In the genomic region with DNA sequence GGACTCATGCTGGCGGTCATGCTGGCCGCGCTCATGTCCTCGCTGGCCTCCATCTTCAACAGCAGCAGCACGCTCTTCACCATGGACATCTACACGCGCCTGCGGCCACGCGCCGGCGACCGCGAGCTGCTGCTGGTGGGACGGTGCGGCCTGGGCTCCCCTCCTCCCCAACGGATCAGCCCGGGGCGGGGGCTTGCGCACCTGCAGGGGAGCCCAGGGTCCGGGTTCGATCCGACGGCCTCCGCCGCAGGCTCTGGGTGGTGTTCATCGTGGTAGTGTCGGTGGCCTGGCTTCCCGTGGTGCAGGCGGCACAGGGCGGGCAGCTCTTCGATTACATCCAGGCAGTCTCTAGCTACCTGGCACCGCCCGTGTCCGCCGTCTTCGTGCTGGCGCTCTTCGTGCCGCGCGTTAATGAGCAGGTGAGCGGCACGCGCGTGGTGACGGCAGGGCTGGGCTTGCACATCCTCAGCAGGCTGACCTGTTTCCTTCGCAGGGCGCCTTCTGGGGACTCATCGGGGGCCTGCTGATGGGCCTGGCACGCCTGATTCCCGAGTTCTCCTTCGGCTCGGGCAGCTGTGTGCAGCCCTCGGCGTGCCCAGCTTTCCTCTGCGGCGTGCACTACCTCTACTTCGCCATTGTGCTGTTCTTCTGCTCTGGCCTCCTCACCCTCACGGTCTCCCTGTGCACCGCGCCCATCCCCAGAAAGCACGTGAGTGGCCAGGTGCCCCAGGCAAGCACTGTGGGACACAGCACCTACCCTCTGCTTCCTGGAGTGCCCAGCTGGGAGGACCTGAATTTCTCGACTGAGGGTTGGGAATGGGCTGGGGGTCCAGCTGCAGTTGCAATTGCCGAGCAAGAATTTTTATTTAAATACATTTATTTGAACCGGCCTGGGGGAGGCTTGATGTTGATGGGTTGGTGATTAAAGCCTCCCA, we compare ENCODE assay signal across 9 cellular contexts. TPM values are rescaled to one million over a fixed set of nuclear protein-coding genes. Genes with fewer than 3 reads are reported as not detected.
A peak's percentile ranks its signal among the peaks of the same experiment; 100 is the strongest.
DNase-seq lines count a peak whose midpoint lies in the region; ATAC-seq and TF ChIP-seq lines count a peak whose summit lies in the region.
"Had no signal": no experiment of that assay in that cellular context is flagged by ENCODE, and none has a peak within 500 bp of the region (broad histone marks: within the 10 kb centered on the region; RNA-seq: fewer than 3 reads in every experiment).

No MANE protein-coding gene starts in this region.

- ATAC-seq in heart left ventricle (peak in 3 of 4 donors; percentile 2 to 27 (median 7)), lower lobe of right lung (no peak), upper lobe of right lung (no peak), GM18861 (IDR thresholded peaks at IDR 0.05; ENCODE audit: unreplicated experiment) (no peak), HG03135 (IDR thresholded peaks at IDR 0.05; ENCODE audit: unreplicated experiment) (no peak)

- DNase-seq in heart left ventricle = peak in 1 of 5 donors; percentile 62
- no peak for DNase-seq in cardiac septum (ENCODE audit: low spot score)
- DNase-seq in colonic mucosa = no peak
- DNase-seq in lower lobe of right lung = no peak
- DNase-seq in upper lobe of right lung = no peak
- DNase-seq in HPDE6-E6E7 (ENCODE audit: extremely low spot score) = no peak
- DNase-seq: NCI-H82 had no signal

- 46 to 68% (median 56%) methylated on average over 42 to 66 of the region's 66 CpGs for WGBS in heart left ventricle, 4 donors

- H3K9me3 ChIP-seq in heart left ventricle (no peaks in the 10 kb centered on the region), colonic mucosa (no peaks in the 10 kb centered on the region), lower lobe of right lung (no peaks in the 10 kb centered on the region), upper lobe of right lung (no peaks in the 10 kb centered on the region)

- no peak for TF ChIP-seq CTCF in heart left ventricle (IDR thresholded peaks at IDR 0.05)
- TF ChIP-seq CTCF in colonic mucosa (IDR thresholded peaks at IDR 0.05) = no peak
- no peak for TF ChIP-seq CTCF in lower lobe of right lung (IDR thresholded peaks at IDR 0.05)
- no peak for TF ChIP-seq CTCF in upper lobe of right lung (IDR thresholded peaks at IDR 0.05)

- H3K27ac ChIP-seq in heart left ventricle = no peak overlapping the region
- H3K27ac ChIP-seq in colonic mucosa = no peak overlapping the region
- no peak overlapping the region for H3K27ac ChIP-seq in lower lobe of right lung
- no peak overlapping the region for H3K27ac ChIP-seq in upper lobe of right lung

- no peak overlapping the region for H3K9ac ChIP-seq in colonic mucosa (ENCODE audit: low read depth in 2 of 2, low read length in 2 of 2)

- H3K4me1 ChIP-seq in heart left ventricle = peaks cover 8 to 22% (median 17%) of the 10 kb centered on the region in 12 donors
- H3K4me1 ChIP-seq in colonic mucosa = peaks cover 7% of the 10 kb centered on the region
- peaks cover 25% of the 10 kb centered on the region for H3K4me1 ChIP-seq in lower lobe of right lung
- peaks cover 10% of the 10 kb centered on the region for H3K4me1 ChIP-seq in upper lobe of right lung

- TF ChIP-seq POLR2A in heart left ventricle (IDR thresholded peaks at IDR 0.05) = no peak

- H3K4me3 ChIP-seq in heart left ventricle = peak overlapping the region in 10 of 12 donors; percentile 54 to 68 (median 60)
- H3K4me3 ChIP-seq in colonic mucosa = peak overlapping the region; percentile 52
- H3K4me3 ChIP-seq in lower lobe of right lung = peak overlapping the region; percentile 67
- peak overlapping the region; percentile 56 for H3K4me3 ChIP-seq in upper lobe of right lung

- intact Hi-C loops in heart left ventricle (cut with DNase I) = loop anchor here in 1 of 10 donors (10.0 kb wide), 1 partner anchor 216 kb away; no protein-coding TSS in a partner anchor
- intact Hi-C loops in cardiac septum (cut with DNase I) = no loop called here
- intact Hi-C loops in colonic mucosa (cut with DNase I) = no loop called here
- intact Hi-C loops in lower lobe of right lung (cut with DNase I) = no loop called here
- intact Hi-C loops in upper lobe of right lung (cut with DNase I) = no loop called here

- peaks cover 0 to 42% (median 34%) of the 10 kb centered on the region in 9 donors for H3K36me3 ChIP-seq in heart left ventricle
- H3K36me3 ChIP-seq in colonic mucosa = no peaks in the 10 kb centered on the region
- peaks cover 37% of the 10 kb centered on the region for H3K36me3 ChIP-seq in lower lobe of right lung
- peaks cover 25% of the 10 kb centered on the region for H3K36me3 ChIP-seq in upper lobe of right lung

- H3K27me3 ChIP-seq in heart left ventricle = peaks cover 0 to 23% (median 7%) of the 10 kb centered on the region in 9 donors
- H3K27me3 ChIP-seq in colonic mucosa = no peaks in the 10 kb centered on the region
- H3K27me3 ChIP-seq in lower lobe of right lung (ENCODE audit: low read depth) = no peaks in the 10 kb centered on the region
- no peaks in the 10 kb centered on the region for H3K27me3 ChIP-seq in upper lobe of right lung

RNA-seq across cellular contexts. Expression of gene SLC5A2, which starts 6.0 kb away (rescaled TPM):
- not detected for total RNA-seq in heart left ventricle
- polyA plus RNA-seq in heart left ventricle = under 1 TPM; 0.08 to 0.76 TPM
- total RNA-seq in cardiac septum = not detected
- total RNA-seq in colonic mucosa = under 1 TPM; 0.20 to 0.21 TPM
- 2.0 TPM for total RNA-seq in lower lobe of right lung
- 3.1 TPM for total RNA-seq in upper lobe of right lung

RNA-seq across cellular contexts. Expression of gene TGFB1I1, which starts 16.9 kb away (rescaled TPM):
- total RNA-seq in heart left ventricle (10 to 100 TPM; 12.9 to 37.7 (median 19.5) TPM), cardiac septum (57.8 TPM), colonic mucosa (10 to 100 TPM; 10.9 to 34.2 TPM), lower lobe of right lung (32.5 TPM), upper lobe of right lung (49.9 TPM)
- polyA plus RNA-seq in heart left ventricle = 10 to 100 TPM; 14.1 to 29.5 TPM

RNA-seq across cellular contexts. Expression of gene RUSF1, which starts 19.3 kb away (rescaled TPM):
- total RNA-seq in heart left ventricle (10 to 100 TPM; 17.8 to 32.5 (median 21.2) TPM), cardiac septum (32.6 TPM), colonic mucosa (10 to 100 TPM; 53.3 to 78.1 TPM), lower lobe of right lung (54.9 TPM), upper lobe of right lung (62.8 TPM)
- polyA plus RNA-seq in heart left ventricle = 10 to 100 TPM; 25.3 to 30.9 TPM

RNA-seq across cellular contexts. Expression of gene ARMC5, which starts 29.6 kb away (rescaled TPM):
- total RNA-seq in heart left ventricle (1 to 10 TPM; 4.1 to 9.2 (median 6.5) TPM), cardiac septum (6.2 TPM), colonic mucosa (10 to 100 TPM in 1 of 2 donors, 1 to 10 TPM in 1; 5.5 to 13.2 TPM), lower lobe of right lung (9.6 TPM), upper lobe of right lung (10.8 TPM)
- polyA plus RNA-seq in heart left ventricle = 1 to 10 TPM; 6.6 to 8.2 TPM

RNA-seq across cellular contexts. Expression of gene AHSP, which starts 38.8 kb away (rescaled TPM):
- total RNA-seq in heart left ventricle = 1 to 10 TPM in 1 of 9 donors, not detected in 8; 2.2 TPM
- not detected for polyA plus RNA-seq in heart left ventricle
- 1.7 TPM for total RNA-seq in cardiac septum
- total RNA-seq in colonic mucosa = not detected
- not detected for total RNA-seq in lower lobe of right lung
- not detected for total RNA-seq in upper lobe of right lung

Comparison
In these comparisons a context has a peak if more than half of its experiments do, and no peak if none do; other contexts are left out.
1. ATAC-seq: peak in heart left ventricle (3 of 4); none in lower lobe of right lung (0 of 2), upper lobe of right lung (single experiment), GM18861 (single experiment) and HG03135 (single experiment).
2. Peak in every context shown above with its lines, with median percentiles within 50 percentile points of each other: H3K4me3 ChIP-seq.